8 cellular contexts compared by ENCODE assay signal in the genomic region with DNA sequence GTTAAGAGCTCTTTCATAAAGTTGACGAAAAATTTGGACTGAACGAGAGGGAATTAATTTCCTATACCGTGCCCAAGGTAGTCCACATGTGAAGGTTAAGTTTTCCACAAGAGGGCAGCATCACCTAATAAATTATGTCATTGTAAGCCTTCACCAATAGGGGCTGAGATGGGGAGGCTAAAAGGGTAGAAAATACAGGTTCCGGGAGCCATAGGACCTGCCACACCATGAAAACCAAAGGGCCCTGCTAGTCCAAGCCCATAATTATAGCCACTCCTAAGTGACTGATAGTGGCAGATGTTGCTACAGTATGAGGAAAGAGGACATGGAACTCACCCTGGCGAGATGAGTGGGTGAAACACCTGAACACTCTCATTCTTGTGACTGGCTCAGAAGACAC.
DNase-seq lines count a peak whose midpoint lies in the region; ATAC-seq, FAIRE-seq and TF ChIP-seq lines count a peak whose summit lies in the region.

No MANE protein-coding gene starts in this region.

- H3K4me1 Mint-ChIP-seq in Calu3 (ENCODE audit: low read depth, unreplicated experiment) = peaks cover under 1% of the 10 kb centered on the region
- no peaks in the 10 kb centered on the region for H3K4me1 Mint-ChIP-seq in activated T-helper 1 cell treated with anti-CD3 and anti-CD28 coated beads, Interleukin-12 subunit alpha, Interleukin-12 subunit beta, Interleukin-2, Interleukin-4 antibody, amounts not matched to agents 30 ng/mL and 10 ng/mL and 1 ng/mL, durations not matched to agents 14 hours and 24 hours and 36 hours (ENCODE audit: low read depth)

- H3K4me3 ChIP-seq in astrocyte of the cerebellum (ENCODE audit: low read depth, low read length) (no peak overlapping the region), thyroid gland (replicated peaks in 1 of 3) (no peak overlapping the region)

- TF ChIP-seq CTCF in Calu3 (IDR thresholded peaks at IDR 0.05; ENCODE audit: unreplicated experiment) (peak; percentile 73), astrocyte of the cerebellum (IDR thresholded peaks at IDR 0.05; ENCODE audit: low read depth, low read length, missing control alignments) (peak; percentile 49), thyroid gland (IDR thresholded peaks at IDR 0.05) (peak in 5 of 6 experiments; percentile 49 to 68 (median 63))

- H3K9me3 Mint-ChIP-seq in Calu3 (ENCODE audit: low read depth, unreplicated experiment) = no peaks in the 10 kb centered on the region
- H3K9me3 Mint-ChIP-seq in activated T-helper 1 cell treated with anti-CD3 and anti-CD28 coated beads, Interleukin-12 subunit alpha, Interleukin-12 subunit beta, Interleukin-2, Interleukin-4 antibody, amounts not matched to agents 30 ng/mL and 10 ng/mL and 1 ng/mL, durations not matched to agents 14 hours and 24 hours and 36 hours = no peaks in the 10 kb centered on the region

- no TSS peak for BruUV-seq in Calu3 (replicated peaks; lab: Mats Ljungman, UMichigan)

- no peaks in the 10 kb centered on the region for H3K27me3 ChIP-seq in thyroid gland

- no peak for TF ChIP-seq POLR2A in thyroid gland (IDR thresholded peaks at IDR 0.05)

- intact Hi-C loops in Calu3 (cut with micrococcal nuclease; ENCODE audit: unreplicated experiment) (loop anchor here (1.0 to 5.0 kb wide), 4 partner anchors 55 to 295 kb away; no protein-coding TSS in a partner anchor), thyroid gland (cut with DNase I) (loop anchor here (5.0 kb wide), 1 partner anchor 210 kb away; no protein-coding TSS in a partner anchor)
- intact Hi-C loops in activated T-helper 1 cell treated with anti-CD3 and anti-CD28 coated beads, Interleukin-12 subunit alpha, Interleukin-12 subunit beta, Interleukin-2, Interleukin-4 antibody, amounts not matched to agents 30 ng/mL and 10 ng/mL and 1 ng/mL, durations not matched to agents 14 hours and 24 hours and 36 hours (cut with micrococcal nuclease) = loop anchor here (2.0 kb wide), 1 partner anchor 769 kb away; no protein-coding TSS in a partner anchor

- peak; percentile 95 for FAIRE-seq in islet of Langerhans (lab: Jason Lieb, UNC)

- no peak overlapping the region for H3K4me3 Mint-ChIP-seq in Calu3 (ENCODE audit: low read depth, unreplicated experiment)
- no peak overlapping the region for H3K4me3 Mint-ChIP-seq in activated T-helper 1 cell treated with anti-CD3 and anti-CD28 coated beads, Interleukin-12 subunit alpha, Interleukin-12 subunit beta, Interleukin-2, Interleukin-4 antibody, amounts not matched to agents 30 ng/mL and 10 ng/mL and 1 ng/mL, durations not matched to agents 14 hours and 24 hours and 36 hours

- CTCF ChIA-PET in Calu3 (lab: Charles Lee) = interaction anchor here (0.6 to 1.1 kb wide), 4 partner anchors 13 to 296 kb away, joined by 3 to 10 read pairs (median 4); no protein-coding TSS in a partner anchor

- H3K27ac Mint-ChIP-seq in Calu3 (ENCODE audit: unreplicated experiment) = no peak overlapping the region
- H3K27ac Mint-ChIP-seq in activated T-helper 1 cell treated with anti-CD3 and anti-CD28 coated beads, Interleukin-12 subunit alpha, Interleukin-12 subunit beta, Interleukin-2, Interleukin-4 antibody, amounts not matched to agents 30 ng/mL and 10 ng/mL and 1 ng/mL, durations not matched to agents 14 hours and 24 hours and 36 hours = no peak overlapping the region

- peak; percentile 80 for ATAC-seq in GM18519 (IDR thresholded peaks at IDR 0.05; ENCODE audit: low FRiP score, unreplicated experiment)
- ATAC-seq in HG02970 (IDR thresholded peaks at IDR 0.05; ENCODE audit: low FRiP score, unreplicated experiment) = peak; percentile 81

- no peaks in the 10 kb centered on the region for H3K36me3 ChIP-seq in thyroid gland

- no peaks in the 10 kb centered on the region for H3K4me1 ChIP-seq in thyroid gland

- no peaks in the 10 kb centered on the region for H3K27me3 Mint-ChIP-seq in Calu3 (ENCODE audit: unreplicated experiment)
- no peaks in the 10 kb centered on the region for H3K27me3 Mint-ChIP-seq in activated T-helper 1 cell treated with anti-CD3 and anti-CD28 coated beads, Interleukin-12 subunit alpha, Interleukin-12 subunit beta, Interleukin-2, Interleukin-4 antibody, amounts not matched to agents 30 ng/mL and 10 ng/mL and 1 ng/mL, durations not matched to agents 14 hours and 24 hours and 36 hours (ENCODE audit: insufficient read depth)

- H3K27ac ChIP-seq in thyroid gland = no peak overlapping the region

- 26 to 30% methylated on average over 5 of the region's 5 CpGs for WGBS in thyroid gland, 2 donors

- DNase-seq in Calu3 (peak; percentile 39), NCI-H2227 treated with DMSO at 0.1 percent for 48 hours (lab: John Stamatoyannopoulos, UW) (peak; percentile 49), astrocyte of the cerebellum (ENCODE audit: low read depth) (peak; percentile 18), thyroid gland (no peak)
- DNase-seq in activated T-helper 1 cell treated with anti-CD3 and anti-CD28 coated beads, Interleukin-12 subunit alpha, Interleukin-12 subunit beta, Interleukin-2, Interleukin-4 antibody, amounts not matched to agents 30 ng/mL and 10 ng/mL and 1 ng/mL, durations not matched to agents 14 hours and 24 hours and 36 hours (ENCODE audit: low spot score) = no peak

- in situ Hi-C loops in astrocyte of the cerebellum (cut with HindIII; ENCODE audit: low sequenced_read_pairs) = no loop called here

- no peaks in the 10 kb centered on the region for H3K36me3 Mint-ChIP-seq in Calu3 (ENCODE audit: insufficient read depth, unreplicated experiment)
- H3K36me3 Mint-ChIP-seq in activated T-helper 1 cell treated with anti-CD3 and anti-CD28 coated beads, Interleukin-12 subunit alpha, Interleukin-12 subunit beta, Interleukin-2, Interleukin-4 antibody, amounts not matched to agents 30 ng/mL and 10 ng/mL and 1 ng/mL, durations not matched to agents 14 hours and 24 hours and 36 hours (ENCODE audit: low read depth) = no peaks in the 10 kb centered on the region

- H3K9me3 ChIP-seq in thyroid gland = no peaks in the 10 kb centered on the region

Comparison
In these comparisons a context has a peak if more than half of its experiments do, and no peak if none do; other contexts are left out.
1. DNase-seq: peak in Calu3 (single experiment), NCI-H2227 treated with DMSO at 0.1 percent for 48 hours (single experiment) and astrocyte of the cerebellum (single experiment); none in thyroid gland (0 of 2) and activated T-helper 1 cell treated with anti-CD3 and anti-CD28 coated beads, Interleukin-12 subunit alpha, Interleukin-12 subunit beta, Interleukin-2, Interleukin-4 antibody, amounts not matched to agents 30 ng/mL and 10 ng/mL and 1 ng/mL, durations not matched to agents 14 hours and 24 hours and 36 hours (single experiment).
2. Peak in every context shown above with its lines, with median percentiles within 50 percentile points of each other: CTCF ChIP-seq.